14 cellular contexts compared by ENCODE assay signal in genomic region chr20:17619351-17620093, GRCh38. TPM values are rescaled to one million over a fixed set of nuclear protein-coding genes. Genes with fewer than 3 reads are reported as not detected.
A peak's percentile ranks its signal among the peaks of the same experiment; 100 is the strongest.
DNase-seq lines count a peak whose midpoint lies in the region; ATAC-seq and TF ChIP-seq lines count a peak whose summit lies in the region.
"Had no signal": no experiment of that assay in that cellular context is flagged by ENCODE, and none has a peak within 500 bp of the region (broad histone marks: within the 10 kb centered on the region; RNA-seq: fewer than 3 reads in every experiment).

No MANE protein-coding gene starts in this region.

- H3K4me1 ChIP-seq in transverse colon: peaks cover 0 to 21% (median 10%) of the 10 kb centered on the region in 4 donors

- in situ Hi-C loops in transverse colon (cut with MboI; ENCODE audit: low pct_ligation_motif_present in 1 of 4, low pct_unique_long_range_greater_than_20kb in 1 of 4, low sequenced_read_pairs in 3 of 4): loop anchor here in 1 of 4 donors (5.0 kb wide), 1 partner anchor 82 kb away; no protein-coding TSS in a partner anchor

- TF ChIP-seq CTCF in transverse colon (IDR thresholded peaks at IDR 0.05): no peak

- H3K4me1 Mint-ChIP-seq in activated naive CD4-positive, alpha-beta T cell treated with anti-CD3 and anti-CD28 coated beads, Interleukin-2, amount 10 ng/mL, durations not matched to agents 7 days and 5 days: no peaks in the 10 kb centered on the region
- H3K4me1 Mint-ChIP-seq in activated CD4-positive, alpha-beta memory T cell treated with anti-CD3 and anti-CD28 coated beads, Interleukin-2, amount 10 ng/mL, durations not matched to agents 7 days and 5 days: peaks cover 8% of the 10 kb centered on the region
- H3K4me1 Mint-ChIP-seq: activated naive CD8-positive, alpha-beta T cell treated with anti-CD3 and anti-CD28 coated beads for 36 hours had no signal

- peak; percentile 16 for DNase-seq in activated naive CD4-positive, alpha-beta T cell treated with anti-CD3 and anti-CD28 coated beads, Interleukin-2, amount 10 ng/mL, durations not matched to agents 7 days and 5 days
- DNase-seq in activated naive CD4-positive, alpha-beta T cell (lab: John Stamatoyannopoulos, UW): no peak
- peak; percentile 12 for DNase-seq in activated CD4-positive, alpha-beta memory T cell treated with anti-CD3 and anti-CD28 coated beads, Interleukin-2, amount 10 ng/mL, durations not matched to agents 7 days and 5 days
- DNase-seq in left lobe of liver (ENCODE audit: low spot score) (peak; percentile 44), transverse colon (peak; percentile 6)
- DNase-seq: activated naive CD8-positive, alpha-beta T cell treated with anti-CD3 and anti-CD28 coated beads for 36 hours; NCI-H1694 treated with DMSO at 0.1 percent for 48 hours; NCI-H524 had no signal

- no peak overlapping the region for H3K4me3 Mint-ChIP-seq in activated naive CD4-positive, alpha-beta T cell treated with anti-CD3 and anti-CD28 coated beads, Interleukin-2, amount 10 ng/mL, durations not matched to agents 7 days and 5 days
- H3K4me3 Mint-ChIP-seq in activated CD4-positive, alpha-beta memory T cell treated with anti-CD3 and anti-CD28 coated beads, Interleukin-2, amount 10 ng/mL, durations not matched to agents 7 days and 5 days: no peak overlapping the region
- H3K4me3 Mint-ChIP-seq: activated naive CD8-positive, alpha-beta T cell treated with anti-CD3 and anti-CD28 coated beads for 36 hours; CD8-positive, alpha-beta T cell; mesothelial cell of epicardium had no signal

- intact Hi-C loops in transverse colon (cut with DNase I; ENCODE audit: low total_unique reads): no loop called here

- CTCF ChIA-PET in activated naive CD4-positive, alpha-beta T cell treated with anti-CD3 and anti-CD28 coated beads, Interleukin-2, amount 10 ng/mL, durations not matched to agents 7 days and 5 days (lab: Charles Lee): interaction anchor here (3.2 kb wide), 1 partner anchor 115 kb away, joined by 18 read pairs; no protein-coding TSS in a partner anchor
- CTCF ChIA-PET in activated CD4-positive, alpha-beta memory T cell treated with anti-CD3 and anti-CD28 coated beads, Interleukin-2, amount 10 ng/mL, durations not matched to agents 7 days and 5 days (lab: Charles Lee): interaction anchor here (0.6 to 5.3 kb wide), 2 partner anchors 83 to 947 kb away, joined by 5 to 33 read pairs; no protein-coding TSS in a partner anchor

- POLR2A ChIA-PET in activated CD4-positive, alpha-beta memory T cell treated with anti-CD3 and anti-CD28 coated beads, Interleukin-2, amount 10 ng/mL, durations not matched to agents 7 days and 5 days (lab: Charles Lee): no interaction called here

- H3K27me3 Mint-ChIP-seq in activated naive CD4-positive, alpha-beta T cell treated with anti-CD3 and anti-CD28 coated beads, Interleukin-2, amount 10 ng/mL, durations not matched to agents 7 days and 5 days: no peaks in the 10 kb centered on the region
- H3K27me3 Mint-ChIP-seq in activated CD4-positive, alpha-beta memory T cell treated with anti-CD3 and anti-CD28 coated beads, Interleukin-2, amount 10 ng/mL, durations not matched to agents 7 days and 5 days: no peaks in the 10 kb centered on the region
- H3K27me3 Mint-ChIP-seq: activated naive CD8-positive, alpha-beta T cell treated with anti-CD3 and anti-CD28 coated beads for 36 hours had no signal

- peaks cover 0 to 70% (median 31%) of the 10 kb centered on the region in 4 donors for H3K36me3 ChIP-seq in transverse colon

- TF ChIP-seq EP300 in transverse colon (IDR thresholded peaks at IDR 0.05; ENCODE audit: low read depth): no peak

- no peak for TF ChIP-seq POLR2A in transverse colon (IDR thresholded peaks at IDR 0.05)

- 82% methylated on average over 22 of the region's 29 CpGs; no CpG with 5 or more reads in 1 of the 2 donors for WGBS in transverse colon (ENCODE audit: low coverage in 1 of 2), 2 donors

- no peaks in the 10 kb centered on the region for H3K9me3 ChIP-seq in transverse colon

- no peak for ATAC-seq in left lobe of liver
- ATAC-seq in HG02588 (IDR thresholded peaks at IDR 0.05; ENCODE audit: unreplicated experiment): no peak
- ATAC-seq in HG02642 (IDR thresholded peaks at IDR 0.05; ENCODE audit: poor library complexity, unreplicated experiment): no peak
- no peak for ATAC-seq in HG02610 (IDR thresholded peaks at IDR 0.05; ENCODE audit: unreplicated experiment)
- ATAC-seq: CD8-positive, alpha-beta T cell had no signal

- H3K4me3 ChIP-seq in transverse colon: no peak overlapping the region
- H3K4me3 ChIP-seq: skin epidermis had no signal

- H3K36me3 Mint-ChIP-seq in activated naive CD4-positive, alpha-beta T cell treated with anti-CD3 and anti-CD28 coated beads, Interleukin-2, amount 10 ng/mL, durations not matched to agents 7 days and 5 days: peaks cover 20% of the 10 kb centered on the region
- peaks cover 40% of the 10 kb centered on the region for H3K36me3 Mint-ChIP-seq in activated CD4-positive, alpha-beta memory T cell treated with anti-CD3 and anti-CD28 coated beads, Interleukin-2, amount 10 ng/mL, durations not matched to agents 7 days and 5 days (ENCODE audit: low read depth)
- H3K36me3 Mint-ChIP-seq: activated naive CD8-positive, alpha-beta T cell treated with anti-CD3 and anti-CD28 coated beads for 36 hours had no signal

- H3K9me3 Mint-ChIP-seq in activated naive CD4-positive, alpha-beta T cell treated with anti-CD3 and anti-CD28 coated beads, Interleukin-2, amount 10 ng/mL, durations not matched to agents 7 days and 5 days: no peaks in the 10 kb centered on the region
- H3K9me3 Mint-ChIP-seq in activated CD4-positive, alpha-beta memory T cell treated with anti-CD3 and anti-CD28 coated beads, Interleukin-2, amount 10 ng/mL, durations not matched to agents 7 days and 5 days: no peaks in the 10 kb centered on the region
- H3K9me3 Mint-ChIP-seq: activated naive CD8-positive, alpha-beta T cell treated with anti-CD3 and anti-CD28 coated beads for 36 hours; CD8-positive, alpha-beta T cell; mesothelial cell of epicardium had no signal

- H3K27ac Mint-ChIP-seq in activated naive CD4-positive, alpha-beta T cell treated with anti-CD3 and anti-CD28 coated beads, Interleukin-2, amount 10 ng/mL, durations not matched to agents 7 days and 5 days: no peak overlapping the region
- no peak overlapping the region for H3K27ac Mint-ChIP-seq in activated CD4-positive, alpha-beta memory T cell treated with anti-CD3 and anti-CD28 coated beads, Interleukin-2, amount 10 ng/mL, durations not matched to agents 7 days and 5 days
- H3K27ac Mint-ChIP-seq: activated naive CD8-positive, alpha-beta T cell treated with anti-CD3 and anti-CD28 coated beads for 36 hours; CD8-positive, alpha-beta T cell; mesothelial cell of epicardium had no signal

- H3K27me3 ChIP-seq in transverse colon: no peaks in the 10 kb centered on the region

- H3K27ac ChIP-seq in transverse colon: no peak overlapping the region
- H3K27ac ChIP-seq: skin epidermis had no signal

RNA-seq across cellular contexts. Expression of gene DSTN, which starts 49.6 kb away (rescaled TPM):
- 100 to 1,000 TPM; 104 to 109 TPM for total RNA-seq in activated CD4-positive, alpha-beta memory T cell treated with anti-CD3 and anti-CD28 coated beads, Interleukin-2, amount 10 ng/mL, durations not matched to agents 7 days and 5 days
- total RNA-seq in left lobe of liver (96.2 TPM), transverse colon (100 to 1,000 TPM; 280 to 589 (median 373) TPM)

Comparison
In these comparisons a context has a peak if more than half of its experiments do, and no peak if none do; other contexts are left out.
1. DNase-seq: peak in activated naive CD4-positive, alpha-beta T cell treated with anti-CD3 and anti-CD28 coated beads, Interleukin-2, amount 10 ng/mL, durations not matched to agents 7 days and 5 days (single experiment), activated CD4-positive, alpha-beta memory T cell treated with anti-CD3 and anti-CD28 coated beads, Interleukin-2, amount 10 ng/mL, durations not matched to agents 7 days and 5 days (single experiment), left lobe of liver (single experiment) and transverse colon (single experiment); none in activated naive CD4-positive, alpha-beta T cell (0 of 4).